9 cellular contexts compared by ENCODE assay signal in the genomic region with DNA sequence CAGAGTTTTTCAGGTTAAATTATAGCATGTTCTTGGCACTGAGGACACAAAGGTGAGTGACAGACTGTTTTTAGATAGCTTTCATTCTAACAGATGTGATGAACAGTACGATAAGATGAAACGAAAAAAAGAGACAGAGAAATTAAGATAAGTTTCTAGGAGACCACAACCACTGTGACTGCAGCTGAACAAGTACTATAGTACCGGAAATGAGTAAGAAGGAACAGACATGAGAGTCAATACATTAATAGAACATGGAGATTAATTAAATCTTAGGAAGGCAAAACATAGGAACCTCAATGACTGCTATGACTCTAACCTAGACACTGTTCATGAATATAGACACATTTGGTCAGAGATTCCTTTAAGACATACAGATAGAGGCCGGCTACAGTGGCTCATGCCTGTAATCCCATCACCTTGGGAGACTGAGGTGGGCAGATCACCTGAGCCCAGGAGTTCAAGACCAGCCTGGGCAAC. TPM values are rescaled to one million over a fixed set of nuclear protein-coding genes. Genes with fewer than 3 reads are reported as not detected.
DNase-seq lines count a peak whose midpoint lies in the region; ATAC-seq, FAIRE-seq and TF ChIP-seq lines count a peak whose summit lies in the region.
"Had no signal": no experiment of that assay in that cellular context is flagged by ENCODE, and none has a peak within 500 bp of the region (broad histone marks: within the 10 kb centered on the region; RNA-seq: fewer than 3 reads in every experiment).

No MANE protein-coding gene starts in this region.

- peak overlapping the region; percentile 55 for H3K27ac ChIP-seq in GM12878 (ENCODE audit: control insufficient read depth, insufficient read depth)
- H3K27ac ChIP-seq: adrenal gland had no signal

- no peak overlapping the region for H2AFZ ChIP-seq in GM12878 (ENCODE audit: control insufficient read depth, low read depth, low read length)

- FAIRE-seq in GM12878 (lab: Jason Lieb, UNC) = peak; percentile 96
- FAIRE-seq in frontal cortex (lab: Jason Lieb, UNC) = no peak

- no peak for TF ChIP-seq RAD21 in GM12878 (IDR thresholded peaks at IDR 0.05; ENCODE audit: insufficient read depth, low read depth, low read length)

- DNase-seq in GM12878 (ENCODE audit: low read depth, low spot score) (peak; percentile 77), G401 (ENCODE audit: low spot score) (no peak), ACHN (no peak), frontal cortex (ENCODE audit: low spot score in 2 of 2) (no peak)
- DNase-seq in activated CD8-positive, alpha-beta memory T cell treated with anti-CD3 and anti-CD28 coated beads, Interleukin-2, amount 50 U/mL, for 48 hours = no peak
- DNase-seq: adrenal gland had no signal

- H3K36me3 ChIP-seq in GM12878 (ENCODE audit: control insufficient read depth in 2 of 2, insufficient read depth in 2 of 2, low read length in 1 of 2) = no peaks in the 10 kb centered on the region
- H3K36me3 ChIP-seq: adrenal gland had no signal

- no peak for TF ChIP-seq CTCF in GM12878 (IDR thresholded peaks at IDR 0.05 in 2 of 3, conservative IDR thresholded peaks at IDR 0.05 in 1 of 3; ENCODE audit: control insufficient read depth in 2 of 3, extremely low read depth in 1 of 3, insufficient read depth in 1 of 3, low read depth in 3 of 3, low read length in 3 of 3)

- H3K79me2 ChIP-seq in GM12878 (ENCODE audit: control insufficient read depth, insufficient read depth, low read length) = peaks cover 2% of the 10 kb centered on the region

- WGBS in GM12878 (ENCODE audit: insufficient coverage, insufficient replicate concordance, low lambda C conversion rate, missing lambda C conversion rate) = 12% methylated on average over 4 of the region's 4 CpGs

- H3K9me3 ChIP-seq in GM12878 (replicated peaks; ENCODE audit: control insufficient read depth, insufficient read depth, low read length) = no peaks in the 10 kb centered on the region
- H3K9me3 ChIP-seq: adrenal gland had no signal

- TF ChIP-seq POLR2A in GM12878 (IDR thresholded peaks at IDR 0.05; ENCODE audit: low read depth, low read length) = no peak

- TF ChIP-seq EP300 in GM12878 (IDR thresholded peaks at IDR 0.05; ENCODE audit: borderline replicate concordance in 1 of 2, control insufficient read depth in 1 of 2, low read depth in 2 of 2, low read length in 2 of 2) = peak; percentile 69 to 77; a peak in 3 of 4 replicates

- intact Hi-C loops in GM12878 (cut with micrococcal nuclease; ENCODE audit: unreplicated experiment) = loop anchor here (2.0 kb wide), 1 partner anchor 40 kb away; a partner anchor contains a TSS

- no peaks in the 10 kb centered on the region for H4K20me1 ChIP-seq in GM12878 (ENCODE audit: control insufficient read depth, insufficient read depth)

- peak overlapping the region; percentile 84 for H3K4me2 ChIP-seq in GM12878 (ENCODE audit: control insufficient read depth, insufficient read depth)

- CTCF ChIA-PET in GM12878 (lab: Yijun Ruan, JAX) = interaction anchor here (0.7 to 0.9 kb wide), 2 partner anchors 74 to 1664 kb away, joined by 3 to 4 read pairs; no protein-coding TSS in a partner anchor

- SMC1A ChIA-PET in GM12878 (lab: Charles Lee; ENCODE audit: uncharacterized antibody, unreplicated experiment) = interaction anchor here (0.6 to 1.4 kb wide), 4 partner anchors 11 to 89 kb away, joined by 3 to 4 read pairs (median 4); no protein-coding TSS in a partner anchor

- H3K27me3 ChIP-seq in GM12878 (replicated peaks in 1 of 2; ENCODE audit: control insufficient read depth in 2 of 2, insufficient read depth in 2 of 2, low read length in 1 of 2) = no peaks in the 10 kb centered on the region
- H3K27me3 ChIP-seq: adrenal gland had no signal

- BruUV-seq in GM12878 (replicated peaks; lab: Mats Ljungman, UMichigan) = no TSS peak

- ATAC-seq in GM18502 (IDR thresholded peaks at IDR 0.05; ENCODE audit: poor library complexity, unreplicated experiment) = peak; percentile 87
- ATAC-seq in GM21390 (IDR thresholded peaks at IDR 0.05; ENCODE audit: unreplicated experiment) = peak; percentile 93
- peak; percentile 94 for ATAC-seq in HG03378 (IDR thresholded peaks at IDR 0.05; ENCODE audit: unreplicated experiment)
- ATAC-seq in GM12878 = peak; percentile 94

- H3K9ac ChIP-seq in GM12878 (ENCODE audit: control insufficient read depth, insufficient read depth, low read length) = peak overlapping the region; percentile 2; the same call in 1 of the 2 replicates

- peaks cover 20% of the 10 kb centered on the region for H3K4me1 ChIP-seq in GM12878 (ENCODE audit: control insufficient read depth, insufficient read depth, low read length)
- H3K4me1 ChIP-seq: adrenal gland had no signal

- no peak overlapping the region for H3K4me3 ChIP-seq in GM12878
- H3K4me3 ChIP-seq: adrenal gland had no signal

- POLR2A ChIA-PET in GM12878 (lab: Charles Lee) = interaction anchor here (0.6 to 1.2 kb wide), 3 partner anchors 12 to 145 kb away, joined by 3 to 4 read pairs (median 3); no protein-coding TSS in a partner anchor

- in situ Hi-C loops in GM12878 (cut with MboI) (loop anchor here (5.0 to 25.0 kb wide), 2 partner anchors 168 to 1273 kb away; a partner anchor contains a TSS), G401 (cut with HindIII; ENCODE audit: low sequenced_read_pairs) (no loop called here), ACHN (cut with HindIII; ENCODE audit: low pct_ligation_motif_present, low pct_unique_long_range_greater_than_20kb, low sequenced_read_pairs) (no loop called here)

- RAD21 ChIA-PET in GM12878 (lab: Charles Lee; ENCODE audit: unreplicated experiment) = interaction anchor here (0.6 kb wide), 1 partner anchor 169 kb away, joined by 5 read pairs; no protein-coding TSS in a partner anchor

TF ChIP-seq in GM12878, 131 proteins besides CTCF, POLR2A, EP300 and RAD21 (continues in another document):
- TF ChIP-seq HDGF (IDR thresholded peaks at IDR 0.05) = no peak
- 0 out of 2 replicates have a peak, but pooled peaks have one; percentile 17 for TF ChIP-seq BACH1 (IDR thresholded peaks at IDR 0.05; ENCODE audit: borderline replicate concordance)
- peak; percentile 82 for TF ChIP-seq MEF2A (IDR thresholded peaks at IDR 0.05; ENCODE audit: insufficient read depth, low read depth, low read length)
- TF ChIP-seq ZNF384 (IDR thresholded peaks at IDR 0.05; ENCODE audit: borderline replicate concordance, low read depth, low read length) = no peak
- TF ChIP-seq RBBP5 (conservative IDR thresholded peaks at IDR 0.05) = no peak
- no peak for TF ChIP-seq YY1 (IDR thresholded peaks at IDR 0.05; ENCODE audit: low read depth, low read length)
- 0 out of 2 replicates have a peak, but pooled peaks have one; percentile 13 for TF ChIP-seq IRF4 (IDR thresholded peaks at IDR 0.05; ENCODE audit: low read depth, low read length)
- TF ChIP-seq SP1 (IDR thresholded peaks at IDR 0.05; ENCODE audit: low read depth, low read length) = no peak
- TF ChIP-seq SMAD1 (IDR thresholded peaks at IDR 0.05; ENCODE audit: low read depth, partially characterized antibody) = peak; percentile 14
- peak; percentile 70 for TF ChIP-seq ATF7 (IDR thresholded peaks at IDR 0.05; ENCODE audit: low read depth)
- TF ChIP-seq GATAD2B (conservative IDR thresholded peaks at IDR 0.05; ENCODE audit: low read depth) = 0 out of 2 replicates have a peak, but pooled peaks have one; percentile 32
- peak; percentile 95 for TF ChIP-seq RUNX3 (IDR thresholded peaks at IDR 0.05; ENCODE audit: low read length)
- TF ChIP-seq ZNF217 (IDR thresholded peaks at IDR 0.05) = peak; percentile 88
- no peak for TF ChIP-seq TARDBP (IDR thresholded peaks at IDR 0.05; ENCODE audit: borderline replicate concordance)
- no peak for TF ChIP-seq RB1 (IDR thresholded peaks at IDR 0.05; ENCODE audit: borderline replicate concordance)
- TF ChIP-seq EGR1 (IDR thresholded peaks at IDR 0.05; ENCODE audit: borderline replicate concordance in 1 of 2, low read depth in 2 of 2, low read length in 2 of 2) = no peak
- TF ChIP-seq, protein P1, sequence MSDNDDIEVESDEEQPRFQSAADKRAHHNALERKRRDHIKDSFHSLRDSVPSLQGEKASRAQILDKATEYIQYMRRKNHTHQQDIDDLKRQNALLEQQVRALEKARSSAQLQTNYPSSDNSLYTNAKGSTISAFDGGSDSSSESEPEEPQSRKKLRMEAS (IDR thresholded peaks at IDR 0.05; ENCODE audit: low read depth, low read length) = no peak
- peak; percentile 37; the same call in 1 of the 2 replicates for TF ChIP-seq BMI1 (IDR thresholded peaks at IDR 0.05; ENCODE audit: borderline replicate concordance)
- TF ChIP-seq CBFB (IDR thresholded peaks at IDR 0.05; ENCODE audit: low read depth) = peak; percentile 59
- 0 out of 2 replicates have a peak, but pooled peaks have one; percentile 47 for TF ChIP-seq CBX5 (IDR thresholded peaks at IDR 0.05; ENCODE audit: low read depth)
- peak; percentile 73 for TF ChIP-seq CREM (IDR thresholded peaks at IDR 0.05; ENCODE audit: low read depth)

RNA-seq across cellular contexts. Expression of a gene that starts 40.2 kb away (rescaled TPM):
- 177 and 182 TPM in 2 replicates for total RNA-seq in GM12878 (2013; cell fraction: nucleolus; rRNA removed)
- total RNA-seq in GM12878 (2014; rRNA removed) (67.9 and 90.2 TPM in 2 replicates), GM12878 (2014; rRNA removed; fragmentation: Illumina TruSeq; extraction: Trizol) (85.9 and 93.6 TPM in 2 replicates), GM12878 (2021) (68.1 and 79.1 TPM in 2 replicates), frontal cortex (116 TPM)
- polyA plus RNA-seq in GM12878 (2011; ENCODE audit: low read depth) = 74.4 TPM
- polyA plus RNA-seq in GM12878 (2011; rRNA removed) (106 and 146 TPM in 2 replicates), GM12878 (2014; fragmentation: Illumina TruSeq; extraction: Trizol) (74.0 and 96.1 TPM in 2 replicates), GM12878 (2014; fragmentation: Nextera tagmentation; extraction: Ambion mirVana) (10 to 100 TPM; 58.7 to 83.6 TPM), GM12878 (2014; rRNA removed) (53.4 and 71.1 TPM in 2 replicates), GM12878 (2016; fragmentation: Nextera tagmentation; extraction: Ambion mirVana) (100 to 1,000 TPM; 132 to 142 TPM)
- 36.2 and 41.1 TPM in 2 replicates for polyA plus RNA-seq in GM12878 (2011; cell fraction: cytosol; rRNA removed)
- polyA plus RNA-seq in GM12878 (2011; cell fraction: nucleus; rRNA removed) = 53.7 and 60.6 TPM in 2 replicates
- polyA plus RNA-seq in GM12878 (2012) = 51.2 and 61.3 TPM in 2 replicates
- 92.4 and 120 TPM in 2 replicates for polyA minus RNA-seq in GM12878 (2011; rRNA and poly(A)+ RNA removed)
- 40.5 and 42.4 TPM in 2 replicates for polyA minus RNA-seq in GM12878 (2011; cell fraction: cytosol; rRNA and poly(A)+ RNA removed)
- 58.0 and 75.3 TPM in 2 replicates for polyA minus RNA-seq in GM12878 (2011; cell fraction: nucleus; rRNA and poly(A)+ RNA removed)
- 104 and 137 TPM in 2 replicates for total RNA-seq in G401 (2014; rRNA removed; shearing (Covaris generic))
